ENCODE assay signal across 16 cellular contexts in the genomic region with DNA sequence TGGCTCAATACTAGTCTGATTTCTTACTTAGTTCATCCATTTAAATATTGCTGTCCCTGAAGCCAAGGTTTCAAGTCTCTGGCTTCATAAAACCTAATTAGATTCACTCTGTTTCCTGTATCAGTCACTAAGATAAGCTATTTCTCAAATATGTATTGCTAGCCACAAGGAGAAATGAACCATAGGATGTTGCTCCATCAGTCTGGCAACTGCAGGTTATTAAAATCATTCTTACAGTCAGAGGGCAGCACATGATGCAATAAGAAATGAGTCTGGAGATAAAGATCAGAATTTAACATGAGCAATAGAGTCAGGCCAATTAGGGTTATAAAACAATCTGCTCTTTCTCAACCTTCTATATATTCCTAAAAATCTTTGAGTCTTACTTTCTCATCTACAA. TPM values are rescaled to one million over a fixed set of nuclear protein-coding genes. Genes with fewer than 3 reads are reported as not detected.
A peak's percentile ranks its signal among the peaks of the same experiment; 100 is the strongest.
DNase-seq lines count a peak whose midpoint lies in the region; ATAC-seq and TF ChIP-seq lines count a peak whose summit lies in the region.
"Had no signal": no experiment of that assay in that cellular context is flagged by ENCODE, and none has a peak within 500 bp of the region (broad histone marks: within the 10 kb centered on the region; RNA-seq: fewer than 3 reads in every experiment).

No MANE protein-coding gene starts in this region.

- no peak overlapping the region for H3K9ac ChIP-seq in Karpas-422 (ENCODE audit: low read length)

- no peak overlapping the region for H3K27ac ChIP-seq in Karpas-422 (ENCODE audit: low read length)
- H3K27ac ChIP-seq in transverse colon = no peak overlapping the region
- H3K27ac ChIP-seq: prostate gland, thoracic aorta had no signal

- TF ChIP-seq POLR2A in NB4 (IDR thresholded peaks at IDR 0.05; ENCODE audit: extremely low read depth, insufficient read length) (no peak), transverse colon (IDR thresholded peaks at IDR 0.05) (no peak)

- H3K4me2 ChIP-seq in Karpas-422 (ENCODE audit: low read depth, low read length, poor library complexity, severe bottlenecking) = no peak overlapping the region

- ATAC-seq in mucosa of descending colon = peak; percentile 95
- no peak for ATAC-seq in HG03097 (IDR thresholded peaks at IDR 0.05; ENCODE audit: low FRiP score, unreplicated experiment)
- ATAC-seq in GM19328 (IDR thresholded peaks at IDR 0.05; ENCODE audit: unreplicated experiment) = no peak
- ATAC-seq: left ventricle myocardium superior had no signal

- H3K4me3 ChIP-seq in NB4 (ENCODE audit: low read depth, low read length) (no peak overlapping the region), choroid plexus epithelial cell (ENCODE audit: low read depth, low read length) (no peak overlapping the region), mucosa of descending colon (no peak overlapping the region), Karpas-422 (ENCODE audit: low read length) (no peak overlapping the region), transverse colon (no peak overlapping the region)
- H3K4me3 ChIP-seq: prostate gland, thoracic aorta had no signal

- in situ Hi-C loops in transverse colon (cut with MboI; ENCODE audit: low pct_ligation_motif_present in 1 of 4, low pct_unique_long_range_greater_than_20kb in 1 of 4, low sequenced_read_pairs in 3 of 4) = no loop called here

- H3K27me3 ChIP-seq in Karpas-422 (ENCODE audit: low read length) = no peaks in the 10 kb centered on the region
- peaks cover 30% of the 10 kb centered on the region for H3K27me3 ChIP-seq in transverse colon

- intact Hi-C loops in mucosa of descending colon (cut with DNase I, micrococcal nuclease) = no loop called here
- intact Hi-C loops in transverse colon (cut with DNase I; ENCODE audit: low total_unique reads) = no loop called here

- H3K4me1 ChIP-seq in mucosa of descending colon (ENCODE audit: low read depth) (no peaks in the 10 kb centered on the region), Karpas-422 (ENCODE audit: low read length) (no peaks in the 10 kb centered on the region), transverse colon (peaks cover 0 to 4% (median 0%) of the 10 kb centered on the region in 4 donors)
- H3K4me1 ChIP-seq: prostate gland had no signal

- TF ChIP-seq CTCF in NB4 (IDR thresholded peaks at IDR 0.05; ENCODE audit: low read depth, low read length) (no peak), choroid plexus epithelial cell (conservative IDR thresholded peaks at IDR 0.05; ENCODE audit: low read depth, low read length) (no peak), mucosa of descending colon (IDR thresholded peaks at IDR 0.05) (no peak), transverse colon (IDR thresholded peaks at IDR 0.05) (no peak)

- no peaks in the 10 kb centered on the region for H4K20me1 ChIP-seq in Karpas-422 (ENCODE audit: insufficient read depth, low read depth, low read length)

- H2AFZ ChIP-seq in Karpas-422 (ENCODE audit: low read length) = no peak overlapping the region

- H3K36me3 ChIP-seq in mucosa of descending colon (ENCODE audit: low read depth) (no peaks in the 10 kb centered on the region), Karpas-422 (ENCODE audit: insufficient read depth, low read length) (no peaks in the 10 kb centered on the region), transverse colon (no peaks in the 10 kb centered on the region)
- H3K36me3 ChIP-seq: prostate gland, thoracic aorta had no signal

- H3K79me2 ChIP-seq in Karpas-422 (ENCODE audit: low read length) = no peaks in the 10 kb centered on the region

- no peaks in the 10 kb centered on the region for H3K9me2 ChIP-seq in Karpas-422 (replicated peaks; ENCODE audit: insufficient read depth, low read length)

- TF ChIP-seq EP300 in transverse colon (IDR thresholded peaks at IDR 0.05; ENCODE audit: low read depth) = no peak

- H3K9me3 ChIP-seq in mucosa of descending colon (no peaks in the 10 kb centered on the region), Karpas-422 (ENCODE audit: low read length) (no peaks in the 10 kb centered on the region), transverse colon (peaks cover 0 to 4% of the 10 kb centered on the region in 2 donors)
- H3K9me3 ChIP-seq: prostate gland had no signal

- DNase-seq in EH (ENCODE audit: low read depth) (peak; percentile 79), NB4 (ENCODE audit: low read depth) (peak; percentile 47), choroid plexus epithelial cell (ENCODE audit: low read depth) (peak; percentile 93), mucosa of descending colon (no peak), Karpas-422 (no peak), transverse colon (no peak)
- DNase-seq: activated CD8-positive, alpha-beta memory T cell treated with anti-CD3 and anti-CD28 coated beads for 24 hours; activated naive CD4-positive, alpha-beta T cell; central memory CD4-positive, alpha-beta T cell; left ventricle myocardium superior; naive B cell; NCI-H1092 had no signal

RNA-seq across cellular contexts. Expression of a gene that starts 7.2 kb away (rescaled TPM):
- total RNA-seq in mucosa of descending colon = 10 to 100 TPM in 2 of 3 donors, 1 to 10 TPM in 1; 9.8 to 25.7 (median 14.4) TPM
- not detected in 2 replicates for total RNA-seq in Karpas-422 (2014; rRNA removed; shearing (Covaris generic); ENCODE audit: low replicate concordance)
- total RNA-seq in transverse colon = 10 to 100 TPM in 1 of 4 donors, 1 to 10 TPM in 2, not detected in 1; 8.2 to 16.0 (median 9.0) TPM

Comparison
In these comparisons a context has a peak if more than half of its experiments do, and no peak if none do; other contexts are left out.
1. DNase-seq: peak in EH (single experiment), NB4 (single experiment) and choroid plexus epithelial cell (single experiment); none in mucosa of descending colon (0 of 3), Karpas-422 (single experiment) and transverse colon (single experiment).